ENCODE assay signal across 8 cellular contexts in genomic region chr11:95705485-95706124, GRCh38.
DNase-seq lines count a peak whose midpoint lies in the region; ATAC-seq and TF ChIP-seq lines count a peak whose summit lies in the region.

No MANE protein-coding gene starts in this region.

- no peaks in the 10 kb centered on the region for H3K36me3 ChIP-seq in kidney epithelial cell (ENCODE audit: control insufficient read depth, insufficient read depth, low read length)

- no peak overlapping the region for H3K4me3 ChIP-seq in AG10803 (ENCODE audit: low read length)
- no peak overlapping the region for H3K4me3 ChIP-seq in kidney epithelial cell (ENCODE audit: low read depth, low read length)

- TF ChIP-seq CTCF in AG10803 (conservative IDR thresholded peaks at IDR 0.05; ENCODE audit: low read length) (peak; percentile 98), kidney epithelial cell (IDR thresholded peaks at IDR 0.05; ENCODE audit: insufficient read depth, low read length, poor library complexity, severe bottlenecking) (peak; percentile 97)

- ATAC-seq in GM18909 (IDR thresholded peaks at IDR 0.05; ENCODE audit: poor library complexity, unreplicated experiment) (peak; percentile 88), HG03175 (IDR thresholded peaks at IDR 0.05; ENCODE audit: unreplicated experiment) (peak; percentile 89)

- DNase-seq in AG10803 (ENCODE audit: low read depth) (peak; percentile 86), NCI-H2227 treated with DMSO at 0.1 percent for 48 hours (lab: John Stamatoyannopoulos, UW) (peak; percentile 30), kidney epithelial cell (ENCODE audit: low read depth) (no peak)
- DNase-seq in activated CD4-positive, CD25-positive, alpha-beta regulatory T cell (lab: John Stamatoyannopoulos, UW) = peak; percentile 47 to 79 (median 66)
- peak; percentile 82 for DNase-seq in central memory CD4-positive, alpha-beta T cell
- peak; percentile 72 to 84 (median 74) for DNase-seq in stimulated activated CD4-positive, alpha-beta T cell treated with anti-CD3 and anti-CD28 coated beads, Interleukin-1b, Interleukin-23, amount 100 ng/mL, for 24 hours (ENCODE audit: low read depth in 4 of 4, low spot score in 1 of 4)

- no peaks in the 10 kb centered on the region for H3K27me3 ChIP-seq in kidney epithelial cell (ENCODE audit: control insufficient read depth, insufficient read depth, low read length)
